30 cellular contexts compared by ENCODE assay signal in genomic region chr12:4994622-4995021, GRCh38. TPM values are rescaled to one million over a fixed set of nuclear protein-coding genes. Genes with fewer than 3 reads are reported as not detected.
"Had no signal": no experiment of that assay in that cellular context is flagged by ENCODE, and none has a peak within 500 bp of the region (broad histone marks: within the 10 kb centered on the region; RNA-seq: fewer than 3 reads in every experiment).

No MANE protein-coding gene starts in this region.

- H3K9me3 ChIP-seq: ascending aorta, breast epithelium, esophagus muscularis mucosa, gastrocnemius medialis had no signal

- FAIRE-seq: colon had no signal

- ATAC-seq: activated CD4-positive, alpha-beta T cell treated with anti-CD3 and anti-CD28 coated beads for 36 hours; activated CD8-positive, alpha-beta memory T cell treated with anti-CD3 and anti-CD28 coated beads, Interleukin-2, amount 10 ng/mL, durations not matched to agents 7 days and 5 days; activated CD8-positive, alpha-beta T cell treated with anti-CD3 and anti-CD28 coated beads, Interleukin-2, amount 10 ng/mL, durations not matched to agents 7 days and 5 days; activated naive CD8-positive, alpha-beta T cell treated with anti-CD3 and anti-CD28 coated beads, Interleukin-2, amount 50 U/mL, for 24 hours; effector memory CD8-positive, alpha-beta T cell; foreskin keratinocyte; gastrocnemius medialis had no signal

- DNase-seq: activated CD4-positive, alpha-beta memory T cell treated with anti-CD3 and anti-CD28 coated beads for 36 hours; activated CD4-positive, alpha-beta T cell treated with anti-CD3 and anti-CD28 coated beads for 36 hours; activated CD4-positive, alpha-beta T cell treated with anti-CD3 and anti-CD28 coated beads, Interleukin-2, amount 10 ng/mL, durations not matched to agents 24 days and 14 days; activated CD4-positive, CD25-positive, alpha-beta regulatory T cell; activated CD4-positive, CD25-positive, alpha-beta regulatory T cell treated with anti-CD3 and anti-CD28 coated beads, Interleukin-2, amount 50 U/mL, for 72 hours; activated CD8-positive, alpha-beta memory T cell treated with anti-CD3 and anti-CD28 coated beads, Interleukin-2, amount 10 ng/mL, durations not matched to agents 7 days and 5 days; activated CD8-positive, alpha-beta memory T cell treated with anti-CD3 and anti-CD28 coated beads, Interleukin-2, amount 50 U/mL, for 4 hours; activated CD8-positive, alpha-beta T cell treated with anti-CD3 and anti-CD28 coated beads, Interleukin-2, amount 10 ng/mL, durations not matched to agents 7 days and 5 days; activated effector memory CD4-positive, alpha-beta T cell treated with anti-CD3 and anti-CD28 coated beads, Interleukin-2, amount 50 U/mL, for 16 hours; activated naive CD4-positive, alpha-beta T cell treated with anti-CD3 and anti-CD28 coated beads for 36 hours; activated naive CD8-positive, alpha-beta T cell treated with anti-CD3 and anti-CD28 coated beads for 36 hours; activated naive CD8-positive, alpha-beta T cell treated with anti-CD3 and anti-CD28 coated beads, Interleukin-2, amount 50 U/mL, for 24 hours; activated T-cell treated with anti-CD3 and anti-CD28 coated beads, Interleukin-2, amount 50 U/mL, for 1 hour; activated T-cell treated with anti-CD3 and anti-CD28 coated beads, Interleukin-2, amount 50 U/mL, for 48 hours; cortex of kidney; dermis blood vessel endothelial cell; effector CD4-positive, alpha-beta T cell; effector memory CD8-positive, alpha-beta T cell; erythroblast; foreskin keratinocyte; gastrocnemius medialis; T-helper 2 cell had no signal

- H3K27me3 ChIP-seq: ascending aorta had no signal

- H3K4me3 ChIP-seq: ascending aorta, breast epithelium, esophagus muscularis mucosa, gastrocnemius medialis had no signal

- H3K36me3 ChIP-seq: ascending aorta, breast epithelium, esophagus muscularis mucosa, gastrocnemius medialis had no signal

- H3K27ac ChIP-seq: ascending aorta, breast epithelium, esophagus muscularis mucosa, foreskin keratinocyte, gastrocnemius medialis had no signal

- H3K4me1 ChIP-seq: breast epithelium had no signal

RNA-seq across cellular contexts. Expression of gene KCNA5, which starts 49.1 kb away (rescaled TPM):
- total RNA-seq: activated CD4-positive, alpha-beta memory T cell treated with anti-CD3 and anti-CD28 coated beads for 36 hours; activated CD4-positive, alpha-beta T cell treated with anti-CD3 and anti-CD28 coated beads for 36 hours; activated CD4-positive, alpha-beta T cell treated with anti-CD3 and anti-CD28 coated beads, Interleukin-2, amount 10 ng/mL, durations not matched to agents 24 days and 14 days; activated CD8-positive, alpha-beta memory T cell treated with anti-CD3 and anti-CD28 coated beads for 36 hours; activated CD8-positive, alpha-beta memory T cell treated with anti-CD3 and anti-CD28 coated beads, Interleukin-2, amount 10 ng/mL, durations not matched to agents 7 days and 5 days; activated CD8-positive, alpha-beta T cell treated with anti-CD3 and anti-CD28 coated beads, Interleukin-2, amount 10 ng/mL, durations not matched to agents 7 days and 5 days; activated naive CD4-positive, alpha-beta T cell treated with anti-CD3 and anti-CD28 coated beads for 36 hours; activated naive CD8-positive, alpha-beta T cell treated with anti-CD3 and anti-CD28 coated beads for 36 hours; activated T-helper 1 cell treated with anti-CD3 and anti-CD28 coated beads, Interleukin-12 subunit alpha, Interleukin-12 subunit beta, Interleukin-2, Interleukin-4 antibody, amounts not matched to agents 30 ng/mL and 10 ng/mL and 1 ng/mL, durations not matched to agents 14 hours and 24 hours and 36 hours; activated T-helper 2 cell treated with anti-CD3 and anti-CD28 coated beads, Interferon-gamma antibody, Interleukin-2, Interleukin-4, amounts not matched to agents 10 μg/mL and 5 μg/mL and 100 μg/mL, durations not matched to agents 14 hours and 24 hours and 36 hours; dermis blood vessel endothelial cell; foreskin keratinocyte; T-helper 1 cell treated with Interleukin-12 subunit alpha and Interleukin-12 subunit beta and Interleukin-4 antibody, amounts not matched to agents 30 ng/mL and 1 ng/mL, for 36 hours had no signal
- polyA plus RNA-seq: foreskin keratinocyte had no signal
